1 cellular context compared by ENCODE assay signal in genomic region chr11:66325140-66325754, GRCh38.
TF ChIP-seq lines count a peak whose summit lies in the region.

No MANE protein-coding gene starts in this region.

TF ChIP-seq in K562, 482 proteins besides CTCF, POLR2A, EP300 and RAD21:
- peak; percentile 13; the same call in 1 of the 2 replicates for TF ChIP-seq BHLHE40 (IDR thresholded peaks at IDR 0.05; ENCODE audit: low read length)
- no peak for TF ChIP-seq BRD9 (IDR thresholded peaks at IDR 0.05; ENCODE audit: low read depth, partially characterized antibody)
- peak; percentile 18; the same call in 1 of the 2 replicates for TF ChIP-seq TFAP4 (CRISPR knock-in tag; IDR thresholded peaks at IDR 0.05; ENCODE audit: borderline replicate concordance)
- TF ChIP-seq KDM1A (IDR thresholded peaks at IDR 0.05) = 0 out of 4 replicates have a peak, but pooled peaks of 1 of the 2 experiments have one; percentile 53
